ENCODE assay signal across 28 cellular contexts in genomic region chr19:10913716-10914340, GRCh38.
"Had no signal": no experiment of that assay in that cellular context is flagged by ENCODE, and none has a peak within 500 bp of the region (broad histone marks: within the 10 kb centered on the region; RNA-seq: fewer than 3 reads in every experiment).

No MANE protein-coding gene starts in this region.

- H2AFZ ChIP-seq: parathyroid adenoma had no signal

- ATAC-seq: activated CD8-positive, alpha-beta T cell treated with anti-CD3 and anti-CD28 coated beads for 36 hours; activated naive CD8-positive, alpha-beta T cell treated with anti-CD3 and anti-CD28 coated beads, Interleukin-2, amount 50 U/mL, for 24 hours; activated T-cell treated with anti-CD3 and anti-CD28 coated beads, Interleukin-2, amount 50 U/mL, for 4 hours; activated T-helper 17 cell treated with anti-CD3 and anti-CD28 coated beads, Interleukin-2, amount 50 U/mL, for 72 hours; left lung; lower lobe of right lung; naive thymus-derived CD8-positive, alpha-beta T cell; WTC11 had no signal

- H3K27ac ChIP-seq: epithelial cell of prostate, esophagus squamous epithelium, left lung, lower lobe of right lung, parathyroid adenoma, right atrium auricular region, suprapubic skin, tibial artery had no signal

- H3K4me2 ChIP-seq: smooth muscle cell had no signal

- H3K4me3 ChIP-seq: esophagus squamous epithelium, left lung, lower lobe of right lung, right atrium auricular region, smooth muscle cell, suprapubic skin, tibial artery had no signal

- FAIRE-seq: endometrium had no signal

- H3K9me3 ChIP-seq: esophagus squamous epithelium, left lung, lower lobe of right lung, right atrium auricular region, suprapubic skin, tibial artery had no signal

- H3K9ac ChIP-seq: parathyroid adenoma had no signal

- H3K4me1 ChIP-seq: left lung, lower lobe of right lung, parathyroid adenoma, right atrium auricular region, tibial artery had no signal

- DNase-seq: activated CD4-positive, alpha-beta T cell treated with anti-CD3 and anti-CD28 coated beads, Interleukin-2, amount 50 U/mL, for 1 hour; activated CD8-positive, alpha-beta T cell treated with anti-CD3 and anti-CD28 coated beads for 36 hours; activated naive CD8-positive, alpha-beta T cell treated with anti-CD3 and anti-CD28 coated beads, Interleukin-2, amount 50 U/mL, for 24 hours; activated T-cell treated with anti-CD3 and anti-CD28 coated beads, Interleukin-2, amount 50 U/mL, for 4 hours; amygdala; caudate nucleus; dermis blood vessel endothelial cell; effector CD4-positive, alpha-beta T cell; esophagus squamous epithelium; foreskin melanocyte; left lung; lower lobe of right lung; mesenchymal stem cell; naive thymus-derived CD8-positive, alpha-beta T cell; occipital lobe; stimulated activated CD4-positive, alpha-beta T cell treated with anti-CD3 and anti-CD28 coated beads, Interleukin-1b, Interleukin-23, amount 100 ng/mL, for 48 hours; stimulated activated CD4-positive, alpha-beta T cell treated with anti-CD3 and anti-CD28 coated beads, Interleukin-4, amount 100 ng/mL, for 4 hours; stimulated activated naive CD4-positive, alpha-beta T cell; T-helper 2 cell; tibial artery had no signal

- H3K27me3 ChIP-seq: esophagus squamous epithelium, left lung, right atrium auricular region, suprapubic skin, tibial artery had no signal
